Comparison of ENCODE assay signal across 9 cellular contexts in the genomic region with DNA sequence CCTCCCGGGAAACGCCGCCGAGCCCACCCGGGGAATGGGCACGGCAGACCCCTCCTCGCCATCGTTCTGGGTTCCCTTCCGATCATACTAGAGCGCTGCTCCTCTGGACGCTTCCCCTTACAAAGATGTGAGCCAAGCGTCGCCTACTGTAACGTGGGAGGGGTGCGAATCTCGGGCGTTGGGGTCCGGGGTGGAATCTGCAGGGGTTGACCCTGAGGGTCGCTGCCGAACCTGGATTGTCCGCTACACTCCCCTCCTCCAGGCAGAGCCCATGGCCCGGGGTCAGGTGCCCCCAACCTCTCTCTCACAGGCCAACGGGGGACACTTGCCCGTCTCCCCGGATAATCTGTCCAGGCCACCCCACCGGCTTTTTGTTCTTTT. TPM values are rescaled to one million over a fixed set of nuclear protein-coding genes. Genes with fewer than 3 reads are reported as not detected.
DNase-seq lines count a peak whose midpoint lies in the region; ATAC-seq and TF ChIP-seq lines count a peak whose summit lies in the region.
"Had no signal": no experiment of that assay in that cellular context is flagged by ENCODE, and none has a peak within 500 bp of the region (broad histone marks: within the 10 kb centered on the region; RNA-seq: fewer than 3 reads in every experiment).

No MANE protein-coding gene starts in this region.

- H3K4me3 ChIP-seq in HFF-Myc (replicated peaks; ENCODE audit: low read depth, low read length): peak overlapping the region; percentile 26
- H3K4me3 ChIP-seq in iPS DF 6.9 (ENCODE audit: low read length): peak overlapping the region; percentile 33; the same call in 1 of the 2 replicates
- H3K4me3 ChIP-seq in skeletal muscle cell (ENCODE audit: low read depth, low read length): peak overlapping the region; percentile 38

- peaks cover 69% of the 10 kb centered on the region for H3K4me1 Mint-ChIP-seq in activated CD8-positive, alpha-beta T cell treated with anti-CD3 and anti-CD28 coated beads for 36 hours (ENCODE audit: low read depth)

- DNase-seq in HFF-Myc (ENCODE audit: extremely low read depth, low read depth) (no peak), iPS DF 6.9 (ENCODE audit: low read depth, low spot score) (no peak), skeletal muscle cell (ENCODE audit: low read depth) (no peak), H4 (ENCODE audit: low spot score) (no peak)
- no peak for DNase-seq in activated CD8-positive, alpha-beta T cell treated with anti-CD3 and anti-CD28 coated beads for 36 hours
- DNase-seq: NCI-H524 treated with DMSO at 0.1 percent for 48 hours had no signal

- peak overlapping the region; percentile 55 for H3K4me3 Mint-ChIP-seq in activated CD8-positive, alpha-beta T cell treated with anti-CD3 and anti-CD28 coated beads for 36 hours

- H3K9me3 Mint-ChIP-seq in activated CD8-positive, alpha-beta T cell treated with anti-CD3 and anti-CD28 coated beads for 36 hours: no peaks in the 10 kb centered on the region

- H3K36me3 Mint-ChIP-seq in activated CD8-positive, alpha-beta T cell treated with anti-CD3 and anti-CD28 coated beads for 36 hours (ENCODE audit: low read depth): peaks cover 3% of the 10 kb centered on the region

- H3K9me3 ChIP-seq in iPS DF 6.9 (ENCODE audit: control insufficient read depth, insufficient read depth, low read length): no peaks in the 10 kb centered on the region

- no CpG with 5 or more reads among the region's 26 CpGs for WGBS in iPS DF 6.9 (ENCODE audit: insufficient coverage, insufficient read length)

- no peak for TF ChIP-seq CTCF in HFF-Myc (IDR thresholded peaks at IDR 0.05; ENCODE audit: low read depth, low read length, missing control alignments)
- TF ChIP-seq CTCF in activated CD8-positive, alpha-beta T cell treated with anti-CD3 and anti-CD28 coated beads for 36 hours (IDR thresholded peaks at IDR 0.05): no peak

- ATAC-seq in activated CD8-positive, alpha-beta T cell treated with anti-CD3 and anti-CD28 coated beads for 36 hours: no peak
- no peak for ATAC-seq in GM18907 (IDR thresholded peaks at IDR 0.05; ENCODE audit: unreplicated experiment)
- ATAC-seq in HG03521 (IDR thresholded peaks at IDR 0.05; ENCODE audit: unreplicated experiment): no peak
- no peak for ATAC-seq in GM19463 (IDR thresholded peaks at IDR 0.05; ENCODE audit: unreplicated experiment)

- H3K27me3 Mint-ChIP-seq in activated CD8-positive, alpha-beta T cell treated with anti-CD3 and anti-CD28 coated beads for 36 hours: no peaks in the 10 kb centered on the region

- no peak overlapping the region for H3K27ac Mint-ChIP-seq in activated CD8-positive, alpha-beta T cell treated with anti-CD3 and anti-CD28 coated beads for 36 hours

- peaks cover 16% of the 10 kb centered on the region; the same call in 1 of the 2 replicates for H3K27me3 ChIP-seq in iPS DF 6.9 (ENCODE audit: control insufficient read depth, insufficient read depth, low read length)

- intact Hi-C loops in activated CD8-positive, alpha-beta T cell treated with anti-CD3 and anti-CD28 coated beads for 36 hours (cut with micrococcal nuclease): no loop called here

- POLR2A ChIA-PET in activated CD8-positive, alpha-beta T cell treated with anti-CD3 and anti-CD28 coated beads for 36 hours (lab: Charles Lee): interaction anchor here (2.1 kb wide), 1 partner anchor 14 kb away, joined by 11 read pairs; a partner anchor contains a TSS

- peaks cover 26% of the 10 kb centered on the region for H3K4me1 ChIP-seq in iPS DF 6.9 (ENCODE audit: control insufficient read depth, insufficient read depth, low read length)

- no peak overlapping the region for H3K27ac ChIP-seq in iPS DF 6.9 (ENCODE audit: low read length)

- H3K36me3 ChIP-seq in iPS DF 6.9 (ENCODE audit: control insufficient read depth, insufficient read depth, low read length): no peaks in the 10 kb centered on the region

- CTCF ChIA-PET in activated CD8-positive, alpha-beta T cell treated with anti-CD3 and anti-CD28 coated beads for 36 hours (lab: Charles Lee): interaction anchor here (1.3 kb wide), 2 partner anchors 10 to 353 kb away, joined by 3 to 4 read pairs; no protein-coding TSS in a partner anchor

RNA-seq across cellular contexts. Expression of a gene that starts 13.8 kb away (rescaled TPM):
- 10 to 100 TPM; 38.3 to 39.6 TPM for total RNA-seq in activated CD8-positive, alpha-beta T cell treated with anti-CD3 and anti-CD28 coated beads for 36 hours
- total RNA-seq in H4 (2014; rRNA removed; shearing (Covaris generic)): 22.8 and 23.8 TPM in 2 replicates
